ENCODE assay signal across 1 cellular context in genomic region chr3:127714151-127714571, GRCh38.
TF ChIP-seq lines count a peak whose summit lies in the region.

No MANE protein-coding gene starts in this region.

TF ChIP-seq in H1, 55 proteins besides CTCF, POLR2A, EP300 and RAD21:
- no peak for TF ChIP-seq CHD7 (IDR thresholded peaks at IDR 0.05; ENCODE audit: insufficient replicate concordance, low read length)
- TF ChIP-seq USF2 (IDR thresholded peaks at IDR 0.05; ENCODE audit: low read length) = no peak
- no peak for TF ChIP-seq SIRT6 (IDR thresholded peaks at IDR 0.05; ENCODE audit: low read length)
- no peak for TF ChIP-seq POLR2AphosphoS5 (IDR thresholded peaks at IDR 0.05; ENCODE audit: low read depth, low read length)
- TF ChIP-seq PHF8 (conservative IDR thresholded peaks at IDR 0.05; ENCODE audit: low read depth, low read length) = no peak
- TF ChIP-seq ASH2L (IDR thresholded peaks at IDR 0.05; ENCODE audit: low read length) = no peak
- no peak for TF ChIP-seq NRF1 (IDR thresholded peaks at IDR 0.05; ENCODE audit: low read depth, low read length)
- TF ChIP-seq E2F6 (IDR thresholded peaks at IDR 0.05) = no peak
- no peak for TF ChIP-seq HDAC6 (IDR thresholded peaks at IDR 0.05; ENCODE audit: low read depth, low read length)
- TF ChIP-seq CHD2 (IDR thresholded peaks at IDR 0.05; ENCODE audit: low read length) = no peak
- TF ChIP-seq KDM5A (IDR thresholded peaks at IDR 0.05; ENCODE audit: low read length) = no peak
- no peak for TF ChIP-seq FOSL1 (IDR thresholded peaks at IDR 0.05; ENCODE audit: insufficient read depth, low read depth, low read length)
- no peak for TF ChIP-seq MAX (IDR thresholded peaks at IDR 0.05)
- TF ChIP-seq TEAD4 (IDR thresholded peaks at IDR 0.05; ENCODE audit: low read depth, low read length) = no peak
- no peak for TF ChIP-seq KDM4A (IDR thresholded peaks at IDR 0.05; ENCODE audit: low read depth, low read length, severe bottlenecking)
- no peak for TF ChIP-seq CREB1 (IDR thresholded peaks at IDR 0.05)
- no peak for TF ChIP-seq EZH2 (IDR thresholded peaks at IDR 0.05; ENCODE audit: low read depth, low read length, severe bottlenecking)
